In the genomic region with DNA sequence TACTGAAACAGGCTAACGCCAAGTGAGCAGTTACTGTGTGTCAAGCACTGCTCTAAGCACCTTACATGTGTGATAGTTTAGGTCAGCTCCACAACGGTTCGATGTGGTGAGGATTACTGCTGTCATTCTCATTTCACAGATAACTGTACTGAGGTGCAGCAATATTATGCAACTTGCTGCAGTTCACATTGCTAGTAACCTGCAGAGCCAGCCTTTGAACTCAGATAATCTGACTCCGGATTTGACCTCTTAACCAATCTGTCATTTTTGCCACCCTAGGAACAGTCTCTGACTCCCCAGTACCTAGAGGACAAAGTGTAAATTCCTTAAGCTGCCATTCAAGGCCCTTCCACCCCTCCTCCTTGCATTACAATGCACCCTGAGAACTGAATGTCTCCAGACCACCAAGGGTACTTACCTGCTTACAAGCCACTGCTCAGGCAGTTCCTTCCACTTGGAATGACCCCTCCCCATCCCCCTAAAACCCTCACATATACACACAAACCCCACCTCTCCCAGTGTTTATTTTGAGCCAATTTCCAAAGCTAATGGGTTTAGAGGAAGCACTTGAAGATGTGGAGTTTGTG, we compare ENCODE assay signal across 1 cellular context.
TF ChIP-seq lines count a peak whose summit lies in the region.

No MANE protein-coding gene starts in this region.

TF ChIP-seq in H1, 55 proteins besides CTCF, POLR2A, EP300 and RAD21:
- TF ChIP-seq CHD1 (IDR thresholded peaks at IDR 0.05; ENCODE audit: low read depth, low read length): no peak
- TF ChIP-seq BACH1 (IDR thresholded peaks at IDR 0.05; ENCODE audit: low read length): no peak
- no peak for TF ChIP-seq EZH2 (IDR thresholded peaks at IDR 0.05; ENCODE audit: low read depth, low read length, severe bottlenecking)
- TF ChIP-seq SIRT6 (IDR thresholded peaks at IDR 0.05; ENCODE audit: low read length): no peak
- TF ChIP-seq RXRA (IDR thresholded peaks at IDR 0.05; ENCODE audit: insufficient read depth, low read depth, low read length): no peak
- no peak for TF ChIP-seq SP1 (IDR thresholded peaks at IDR 0.05; ENCODE audit: low read depth, low read length)
- no peak for TF ChIP-seq BRCA1 (IDR thresholded peaks at IDR 0.05; ENCODE audit: low read depth, low read length)
- TF ChIP-seq, protein P1, sequence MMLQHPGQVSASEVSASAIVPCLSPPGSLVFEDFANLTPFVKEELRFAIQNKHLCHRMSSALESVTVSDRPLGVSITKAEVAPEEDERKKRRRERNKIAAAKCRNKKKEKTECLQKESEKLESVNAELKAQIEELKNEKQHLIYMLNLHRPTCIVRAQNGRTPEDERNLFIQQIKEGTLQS (IDR thresholded peaks at IDR 0.05; ENCODE audit: insufficient read depth, low read depth, low read length): no peak
- TF ChIP-seq HDAC2 (IDR thresholded peaks at IDR 0.05; ENCODE audit: borderline replicate concordance in 1 of 2, low read depth in 2 of 2, low read length in 2 of 2): no peak
